In the genomic region with DNA sequence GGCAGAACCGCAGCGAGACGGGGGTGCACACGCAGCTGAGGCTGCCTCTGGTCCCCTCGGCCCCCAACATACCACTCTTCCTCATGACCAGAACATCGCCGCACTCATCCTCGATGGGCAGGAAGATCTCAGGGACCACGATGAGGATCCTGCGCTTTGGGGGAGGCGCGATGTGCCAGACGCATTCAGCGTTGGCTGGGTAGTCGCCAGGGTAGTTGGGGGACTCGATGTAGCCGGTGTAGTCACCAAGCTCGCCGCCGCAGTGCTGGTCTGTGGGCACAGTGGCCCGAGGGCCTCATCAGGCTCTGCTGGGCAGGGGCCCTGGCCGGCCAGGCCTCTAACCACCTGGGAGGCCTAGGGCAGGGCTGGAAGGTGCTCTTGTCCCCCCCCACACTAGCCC, we compare ENCODE assay signal across 29 cellular contexts.
"Had no signal": no experiment of that assay in that cellular context is flagged by ENCODE, and none has a peak within 500 bp of the region (broad histone marks: within the 10 kb centered on the region; RNA-seq: fewer than 3 reads in every experiment).

No MANE protein-coding gene starts in this region.

- DNase-seq: activated B cell treated with CpG ODN at 0.5 μM for 24 hours; activated CD4-positive, alpha-beta memory T cell treated with anti-CD3 and anti-CD28 coated beads for 36 hours; activated CD4-positive, alpha-beta T cell treated with anti-CD3 and anti-CD28 coated beads for 4 hours; activated CD4-positive, alpha-beta T cell treated with anti-CD3 and anti-CD28 coated beads, Interleukin-2, amount 10 ng/mL, durations not matched to agents 24 days and 14 days; activated CD4-positive, alpha-beta T cell treated with anti-CD3 and anti-CD28 coated beads, Interleukin-2, amount 50 U/mL, for 1 hour; activated CD4-positive, alpha-beta T cell treated with anti-CD3 and anti-CD28 coated beads, Interleukin-2, amount 50 U/mL, for 4 hours; activated CD4-positive, CD25-positive, alpha-beta regulatory T cell treated with anti-CD3 and anti-CD28 coated beads, Interleukin-2, amount 50 U/mL, for 72 hours; activated CD8-positive, alpha-beta memory T cell treated with anti-CD3 and anti-CD28 coated beads, Interleukin-2, amount 50 U/mL, for 4 hours; activated CD8-positive, alpha-beta T cell treated with anti-CD3 and anti-CD28 coated beads for 36 hours; activated effector memory CD4-positive, alpha-beta T cell treated with anti-CD3 and anti-CD28 coated beads, Interleukin-2, amount 50 U/mL, for 16 hours; activated gamma-delta T cell treated with Interleukin-2 at 50 U/mL for 16 hours; activated naive CD4-positive, alpha-beta T cell; activated naive CD4-positive, alpha-beta T cell treated with anti-CD3 and anti-CD28 coated beads for 36 hours; activated naive CD4-positive, alpha-beta T cell treated with anti-CD3 and anti-CD28 coated beads, Interleukin-2, amount 50 U/mL, for 16 hours; activated naive CD8-positive, alpha-beta T cell treated with anti-CD3 and anti-CD28 coated beads for 36 hours; activated T-cell treated with anti-CD3 and anti-CD28 coated beads for 4 hours; activated T-cell treated with anti-CD3 and anti-CD28 coated beads, Interleukin-2, amount 50 U/mL, for 1 hour; activated T-cell treated with anti-CD3 and anti-CD28 coated beads, Interleukin-2, amount 50 U/mL, for 4 hours; activated T-cell treated with anti-CD3 and anti-CD28 coated beads, Interleukin-2, amount 50 U/mL, for 72 hours; adrenal gland; amniotic stem cell; cerebellar nuclear complex; T-helper 2 cell; T-helper 9 cell had no signal

- H3K9me3 ChIP-seq: adrenal gland, ascending aorta had no signal

- H3K36me3 ChIP-seq: adrenal gland, ascending aorta, cardiac muscle cell had no signal

- H3K4me1 ChIP-seq: adrenal gland, ascending aorta had no signal

- H3K4me3 ChIP-seq: adrenal gland, ascending aorta, cardiac muscle cell had no signal

- ATAC-seq: activated CD8-positive, alpha-beta T cell treated with anti-CD3 and anti-CD28 coated beads for 36 hours; activated naive CD4-positive, alpha-beta T cell treated with anti-CD3 and anti-CD28 coated beads, Interleukin-2, amount 50 U/mL, for 72 hours; activated T-cell treated with anti-CD3 and anti-CD28 coated beads, Interleukin-2, amount 50 U/mL, for 4 hours; activated T-cell treated with anti-CD3 and anti-CD28 coated beads, Interleukin-2, amount 50 U/mL, for 72 hours; activated T-helper 17 cell treated with anti-CD3 and anti-CD28 coated beads, Interleukin-2, amount 50 U/mL, for 72 hours had no signal

- H3K27ac ChIP-seq: adrenal gland, ascending aorta, cardiac muscle cell, VCaP had no signal

- H3K27me3 ChIP-seq: adrenal gland, ascending aorta, cardiac muscle cell had no signal
